ENCODE assay signal across 23 cellular contexts in genomic region chr4:141499454-141499853, GRCh38.
"Had no signal": no experiment of that assay in that cellular context is flagged by ENCODE, and none has a peak within 500 bp of the region (broad histone marks: within the 10 kb centered on the region; RNA-seq: fewer than 3 reads in every experiment).

No MANE protein-coding gene starts in this region.

- H3K4me3 ChIP-seq: K562, PC-9, Peyer's patch, SJCRH30 had no signal

- H3K4me2 ChIP-seq: KMS-11, PC-9 had no signal

- ATAC-seq: K562, Right ventricle myocardium inferior had no signal

- DNase-seq: Kasumi-1, MM.1S, NCI-H1092 treated with DMSO at 0.1 percent for 48 hours, NCI-H1436, NCI-H187, NCI-H2029, NCI-H2081 treated with DMSO at 0.1 percent for 48 hours, NCI-H2171, NCI-H226, NCI-H446, NCI-H510A, NCI-H524 treated with DMSO at 0.1 percent for 48 hours, NCI-H69, NCI-H774, OCI-M1, PC-9, Peyer's patch, SHP77 treated with DMSO at 0.1 percent for 48 hours, SJCRH30 had no signal

- H3K4me1 ChIP-seq: Peyer's patch, SJCRH30 had no signal

- H3K9ac ChIP-seq: KMS-11 had no signal

- H3K27ac ChIP-seq: KMS-11, PC-9, Peyer's patch, SJCRH30 had no signal

- H2AFZ ChIP-seq: PC-9 had no signal

- H3K4me1 Mint-ChIP-seq: IgD-negative memory B cell had no signal

- H3K36me3 ChIP-seq: Peyer's patch, SJCRH30 had no signal

- H3K9me3 ChIP-seq: Peyer's patch, SJCRH30 had no signal

- H3K27me3 ChIP-seq: Peyer's patch, SJCRH30 had no signal

- H3K4me3 Mint-ChIP-seq: IgD-negative memory B cell had no signal

- H3K27me3 Mint-ChIP-seq: IgD-negative memory B cell had no signal

- H3K27ac Mint-ChIP-seq: IgD-negative memory B cell had no signal
